In the genomic region with DNA sequence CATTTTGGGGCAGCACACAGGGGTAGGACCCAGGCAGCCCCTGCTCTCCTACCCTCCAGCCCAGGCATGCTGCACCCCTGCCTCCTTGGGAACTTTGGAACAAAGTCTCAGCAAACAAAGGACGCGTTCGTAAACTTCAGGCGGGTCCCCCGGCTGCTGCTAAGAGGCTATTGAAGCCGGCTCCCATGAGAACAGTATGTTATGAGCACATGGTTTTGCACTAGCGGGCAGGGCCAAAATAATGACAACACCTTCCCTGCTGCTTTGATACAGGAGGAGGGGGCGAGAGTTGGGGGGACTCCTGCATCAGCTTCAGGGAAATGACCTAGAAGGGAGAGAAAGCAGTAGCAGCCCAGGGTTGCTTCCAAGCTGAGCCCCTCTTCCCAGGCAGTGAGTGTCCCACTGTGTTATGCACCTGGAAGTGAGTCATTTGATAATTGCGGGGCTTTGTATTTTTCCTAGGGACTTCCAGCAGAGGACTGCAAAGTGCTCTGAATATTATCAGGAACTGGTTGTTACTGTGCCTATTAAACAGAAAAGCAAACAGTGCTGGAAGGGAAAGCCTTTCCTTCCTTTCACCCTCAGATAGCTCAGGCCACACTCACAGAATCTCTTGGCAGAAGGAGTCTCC, we compare ENCODE assay signal across 8 cellular contexts. TPM values are rescaled to one million over a fixed set of nuclear protein-coding genes. Genes with fewer than 3 reads are reported as not detected.
DNase-seq lines count a peak whose midpoint lies in the region; ATAC-seq and TF ChIP-seq lines count a peak whose summit lies in the region.

No MANE protein-coding gene starts in this region.

- no peak overlapping the region for H3K4me3 ChIP-seq in body of pancreas

- intact Hi-C loops in body of pancreas (cut with DNase I) (no loop called here), posterior vena cava (cut with DNase I) (no loop called here)

- no peak for TF ChIP-seq POLR2A in body of pancreas (IDR thresholded peaks at IDR 0.05)

- TF ChIP-seq CTCF in body of pancreas (IDR thresholded peaks at IDR 0.05): no peak

- H3K4me1 ChIP-seq in body of pancreas: peaks cover 56% of the 10 kb centered on the region

- H3K27ac ChIP-seq in body of pancreas: peak overlapping the region in 3 of 4 donors; percentile 51 to 57 (median 56)
- H3K27ac ChIP-seq in temporal lobe (ENCODE audit: low read depth, low read length): peak overlapping the region; percentile 94

- H3K4me3 Mint-ChIP-seq in stimulated activated naive CD8-positive, alpha-beta T cell treated with anti-CD3 and anti-CD28 coated beads, Interleukin-15, amount 100 ng/mL, for 72 hours: peak overlapping the region in 1 of 2 donors; percentile 1
- H3K4me3 Mint-ChIP-seq in T-helper 2 cell treated with Interferon-gamma antibody and Interleukin-4, amounts not matched to agents 5 μg/mL and 100 μg/mL, for 36 hours: no peak overlapping the region

- no peak overlapping the region for H3K27ac Mint-ChIP-seq in stimulated activated naive CD8-positive, alpha-beta T cell treated with anti-CD3 and anti-CD28 coated beads, Interleukin-15, amount 100 ng/mL, for 72 hours
- H3K27ac Mint-ChIP-seq in T-helper 2 cell treated with Interferon-gamma antibody and Interleukin-4, amounts not matched to agents 5 μg/mL and 100 μg/mL, for 36 hours: no peak overlapping the region

- no peaks in the 10 kb centered on the region for H3K9me3 ChIP-seq in body of pancreas

- peaks cover 100% of the 10 kb centered on the region for H3K4me1 Mint-ChIP-seq in stimulated activated naive CD8-positive, alpha-beta T cell treated with anti-CD3 and anti-CD28 coated beads, Interleukin-15, amount 100 ng/mL, for 72 hours
- H3K4me1 Mint-ChIP-seq in T-helper 2 cell treated with Interferon-gamma antibody and Interleukin-4, amounts not matched to agents 5 μg/mL and 100 μg/mL, for 36 hours (ENCODE audit: low read depth): peaks cover 84% of the 10 kb centered on the region

- peaks cover 20% of the 10 kb centered on the region for H3K36me3 Mint-ChIP-seq in T-helper 2 cell treated with Interferon-gamma antibody and Interleukin-4, amounts not matched to agents 5 μg/mL and 100 μg/mL, for 36 hours (ENCODE audit: low read depth)

- H3K27me3 Mint-ChIP-seq in stimulated activated naive CD8-positive, alpha-beta T cell treated with anti-CD3 and anti-CD28 coated beads, Interleukin-15, amount 100 ng/mL, for 72 hours: no peaks in the 10 kb centered on the region
- no peaks in the 10 kb centered on the region for H3K27me3 Mint-ChIP-seq in T-helper 2 cell treated with Interferon-gamma antibody and Interleukin-4, amounts not matched to agents 5 μg/mL and 100 μg/mL, for 36 hours (ENCODE audit: low read depth)

- H3K9me3 Mint-ChIP-seq in stimulated activated naive CD8-positive, alpha-beta T cell treated with anti-CD3 and anti-CD28 coated beads, Interleukin-15, amount 100 ng/mL, for 72 hours: no peaks in the 10 kb centered on the region
- no peaks in the 10 kb centered on the region for H3K9me3 Mint-ChIP-seq in T-helper 2 cell treated with Interferon-gamma antibody and Interleukin-4, amounts not matched to agents 5 μg/mL and 100 μg/mL, for 36 hours

- WGBS in body of pancreas, 2 donors: 25% methylated on average over 4 to 9 of the region's 9 CpGs

- H3K27me3 ChIP-seq in body of pancreas: no peaks in the 10 kb centered on the region

- DNase-seq in stimulated activated naive CD8-positive, alpha-beta T cell treated with anti-CD3 and anti-CD28 coated beads, Interleukin-15, Interleukin-2, amounts not matched to agents 100 U/mL and 50 U/mL, for 24 hours: peak; percentile 3
- DNase-seq in stimulated activated naive CD8-positive, alpha-beta T cell treated with anti-CD3 and anti-CD28 coated beads, Interleukin-15, amount 100 ng/mL, for 72 hours: no peak
- DNase-seq in body of pancreas (peak in 2 of 4 donors; percentile 27 to 47), left kidney (ENCODE audit: low read depth, low spot score) (peak; percentile 71), posterior vena cava (ENCODE audit: low spot score) (no peak)
- DNase-seq in T-helper 2 cell treated with Interferon-gamma antibody and Interleukin-4, amounts not matched to agents 5 μg/mL and 100 μg/mL, for 36 hours (ENCODE audit: low spot score): no peak

- no peak for ATAC-seq in stimulated activated naive CD8-positive, alpha-beta T cell treated with anti-CD3 and anti-CD28 coated beads, Interleukin-15, Interleukin-2, amounts not matched to agents 100 U/mL and 50 U/mL, for 24 hours
- no peak for ATAC-seq in stimulated activated naive CD8-positive, alpha-beta T cell treated with anti-CD3 and anti-CD28 coated beads, Interleukin-15, amount 100 ng/mL, for 72 hours
- peak; percentile 51 for ATAC-seq in body of pancreas
- ATAC-seq in HG02588 (IDR thresholded peaks at IDR 0.05; ENCODE audit: unreplicated experiment): no peak

- no peaks in the 10 kb centered on the region for H3K36me3 ChIP-seq in body of pancreas (replicated peaks in 1 of 2; ENCODE audit: insufficient read depth in 1 of 2, low read depth in 2 of 2)

RNA-seq across cellular contexts. Expression of a gene that starts 6.9 kb away (rescaled TPM):
- total RNA-seq in body of pancreas (1 to 10 TPM; 4.7 to 7.9 TPM), temporal lobe (2.0 TPM), posterior vena cava (10 to 100 TPM; 22.4 to 36.8 TPM)

RNA-seq across cellular contexts. Expression of a gene that starts 22.3 kb away (rescaled TPM):
- total RNA-seq in body of pancreas: under 1 TPM in 1 of 2 donors, not detected in 1; 0.26 TPM
- total RNA-seq in temporal lobe: 0.25 TPM
- total RNA-seq in posterior vena cava: under 1 TPM; 0.46 to 0.86 TPM

Comparison
In these comparisons a context has a peak if more than half of its experiments do, and no peak if none do; other contexts are left out.
1. DNase-seq: peak in stimulated activated naive CD8-positive, alpha-beta T cell treated with anti-CD3 and anti-CD28 coated beads, Interleukin-15, Interleukin-2, amounts not matched to agents 100 U/mL and 50 U/mL, for 24 hours (single experiment) and left kidney (single experiment); none in stimulated activated naive CD8-positive, alpha-beta T cell treated with anti-CD3 and anti-CD28 coated beads, Interleukin-15, amount 100 ng/mL, for 72 hours (0 of 2), T-helper 2 cell treated with Interferon-gamma antibody and Interleukin-4, amounts not matched to agents 5 μg/mL and 100 μg/mL, for 36 hours (single experiment) and posterior vena cava (single experiment).